ENCODE assay signal across 25 cellular contexts in the genomic region with DNA sequence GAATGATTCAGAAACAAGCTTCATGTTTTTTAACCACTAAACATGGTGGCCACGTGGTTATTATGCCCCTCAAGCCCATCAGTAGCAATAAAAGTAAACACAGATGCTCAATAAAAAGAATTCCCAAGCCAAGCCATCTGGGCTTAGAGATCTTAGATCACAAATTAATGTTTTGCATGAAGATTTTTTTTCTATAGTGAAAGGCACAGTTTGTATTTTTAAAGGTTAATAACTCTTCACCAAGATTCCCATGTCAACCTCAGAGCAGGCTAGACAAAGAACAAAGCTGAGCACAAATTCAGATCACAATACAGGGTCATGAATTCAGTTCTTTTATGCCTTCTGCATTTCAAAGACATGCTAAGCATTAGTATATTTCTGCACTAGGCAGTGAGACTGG.
"Had no signal": no experiment of that assay in that cellular context is flagged by ENCODE, and none has a peak within 500 bp of the region (broad histone marks: within the 10 kb centered on the region; RNA-seq: fewer than 3 reads in every experiment).

No MANE protein-coding gene starts in this region.

- DNase-seq: activated B cell treated with CpG ODN at 0.5 μM for 24 hours; activated CD4-positive, alpha-beta memory T cell treated with anti-CD3 and anti-CD28 coated beads for 36 hours; activated CD4-positive, alpha-beta T cell treated with anti-CD3 and anti-CD28 coated beads for 4 hours; activated CD4-positive, alpha-beta T cell treated with anti-CD3 and anti-CD28 coated beads, Interleukin-2, amount 50 U/mL, for 1 hour; activated CD4-positive, CD25-positive, alpha-beta regulatory T cell treated with anti-CD3 and anti-CD28 coated beads, Interleukin-2, amount 50 U/mL, for 72 hours; activated CD8-positive, alpha-beta memory T cell treated with anti-CD3 and anti-CD28 coated beads, Interleukin-2, amount 50 U/mL, for 4 hours; activated naive CD4-positive, alpha-beta T cell treated with anti-CD3 and anti-CD28 coated beads, Interleukin-2, amount 10 ng/mL, durations not matched to agents 7 days and 5 days; activated naive CD8-positive, alpha-beta T cell treated with anti-CD3 and anti-CD28 coated beads, Interleukin-2, amount 50 U/mL, for 24 hours; activated T-cell treated with anti-CD3 and anti-CD28 coated beads for 4 hours; activated T-cell treated with anti-CD3 and anti-CD28 coated beads, Interleukin-2, amount 50 U/mL, for 4 hours; anterior cingulate cortex; brain microvascular endothelial cell; central memory CD4-positive, alpha-beta T cell; MM.1S; MV-4-11; NCI-H1092; NCI-H146; NCI-H1930; NCI-H2081 treated with DMSO at 0.1 percent for 48 hours; SHP77; T-cell; T-helper 2 cell; T-helper 9 cell had no signal

- ATAC-seq: activated naive CD8-positive, alpha-beta T cell treated with anti-CD3 and anti-CD28 coated beads, Interleukin-2, amount 50 U/mL, for 24 hours; activated T-cell treated with anti-CD3 and anti-CD28 coated beads, Interleukin-2, amount 50 U/mL, for 4 hours; Panc1; SK-N-SH treated with all-trans-retinoic acid at 6 μM for 48 hours; T-cell had no signal
